Comparison of ENCODE assay signal across 9 cellular contexts in genomic region chr5:147234098-147234824, GRCh38. TPM values are rescaled to one million over a fixed set of nuclear protein-coding genes. Genes with fewer than 3 reads are reported as not detected.
DNase-seq lines count a peak whose midpoint lies in the region; ATAC-seq and TF ChIP-seq lines count a peak whose summit lies in the region.
"Had no signal": no experiment of that assay in that cellular context is flagged by ENCODE, and none has a peak within 500 bp of the region (broad histone marks: within the 10 kb centered on the region; RNA-seq: fewer than 3 reads in every experiment).

No MANE protein-coding gene starts in this region.

- H3K27ac ChIP-seq in SJSA1 (no peak overlapping the region), foreskin keratinocyte (no peak overlapping the region), osteoblast (ENCODE audit: low read depth, low read length) (no peak overlapping the region)

- H3K9me3 ChIP-seq in SJSA1 (replicated peaks): no peaks in the 10 kb centered on the region
- no peaks in the 10 kb centered on the region for H3K9me3 ChIP-seq in osteoblast (ENCODE audit: low read depth, low read length)

- H3K4me1 ChIP-seq in SJSA1 (replicated peaks): peaks cover 6% of the 10 kb centered on the region
- H3K4me1 ChIP-seq in foreskin keratinocyte: no peaks in the 10 kb centered on the region
- peaks cover 8% of the 10 kb centered on the region for H3K4me1 ChIP-seq in osteoblast (ENCODE audit: insufficient read depth, low read length)

- DNase-seq in BJ (ENCODE audit: low read depth) (no peak), SJSA1 (ENCODE audit: low read depth in 1 of 2, low spot score in 2 of 2) (no peak), foreskin keratinocyte (no peak), osteoblast (ENCODE audit: insufficient read length, low spot score, missing footprints) (no peak), cerebellar nuclear complex (lab: John Stamatoyannopoulos, UW) (no peak), AG20443 (ENCODE audit: low spot score) (no peak)
- no peak for DNase-seq in stimulated activated CD4-positive, alpha-beta T cell treated with anti-CD3 and anti-CD28 coated beads, Interleukin-4, amount 100 ng/mL, for 4 hours

- peak overlapping the region; percentile 89 for H2AFZ ChIP-seq in osteoblast (ENCODE audit: low read length)

- H3K4me3 ChIP-seq in BJ (ENCODE audit: low read depth, low read length) (peak overlapping the region; percentile 39), SJSA1 (peak overlapping the region; percentile 36), osteoblast (ENCODE audit: insufficient read depth, low read length) (peak overlapping the region; percentile 71)

- ATAC-seq in foreskin keratinocyte (peak; percentile 34), HG02870 (IDR thresholded peaks at IDR 0.05; ENCODE audit: unreplicated experiment) (no peak)

- no peaks in the 10 kb centered on the region for H3K36me3 ChIP-seq in BJ (ENCODE audit: control insufficient read depth, insufficient read depth, low read length)
- no peaks in the 10 kb centered on the region for H3K36me3 ChIP-seq in SJSA1
- H3K36me3 ChIP-seq in osteoblast (ENCODE audit: insufficient read depth, low read length): no peaks in the 10 kb centered on the region

- CTCF ChIA-PET in BJ (lab: Yijun Ruan, JAX): interaction anchor here (0.9 kb wide), 1 partner anchor 136 kb away, joined by 3 read pairs; no protein-coding TSS in a partner anchor

- H3K27me3 ChIP-seq in BJ (ENCODE audit: control insufficient read depth, insufficient read depth, low read length) (peaks cover 15% of the 10 kb centered on the region), SJSA1 (replicated peaks) (peaks cover 46% of the 10 kb centered on the region), foreskin keratinocyte (peaks cover 24% of the 10 kb centered on the region), osteoblast (ENCODE audit: insufficient read depth, low read length) (peaks cover 31% of the 10 kb centered on the region)

- no peak for TF ChIP-seq CTCF in BJ (IDR thresholded peaks at IDR 0.05; ENCODE audit: insufficient read depth, low read depth, low read length)
- no peak for TF ChIP-seq CTCF in foreskin keratinocyte (conservative IDR thresholded peaks at IDR 0.05)
- no peak for TF ChIP-seq CTCF in osteoblast (IDR thresholded peaks at IDR 0.05; ENCODE audit: extremely low read depth, low read depth, low read length)

- peak overlapping the region; percentile 88 for H3K4me2 ChIP-seq in osteoblast (ENCODE audit: insufficient read depth, low read length)

- POLR2A ChIA-PET in BJ (lab: Charles Lee): no interaction called here

- no peaks in the 10 kb centered on the region for H3K79me2 ChIP-seq in osteoblast (ENCODE audit: insufficient read depth, low read length)

- no peaks in the 10 kb centered on the region for H4K20me1 ChIP-seq in osteoblast (ENCODE audit: insufficient read depth, low read length)

RNA-seq across cellular contexts. Expression of gene STK32A, which starts 0.6 kb away (rescaled TPM):
- polyA plus RNA-seq in BJ (2011; rRNA removed) (1.1 and 1.2 TPM in 2 replicates), foreskin keratinocyte (0.07 TPM in 1 of 2 replicates, not detected in the other)
- polyA minus RNA-seq in BJ (2011; rRNA and poly(A)+ RNA removed): 0.66 and 1.2 TPM in 2 replicates
- 0.05 TPM in 1 of 2 replicates, not detected in the other for total RNA-seq in SJSA1 (2014; rRNA removed; shearing (Covaris generic))
- total RNA-seq in foreskin keratinocyte (under 0.01 TPM in 1 of 2 replicates, not detected in the other), osteoblast (1.2 and 1.8 TPM in 2 replicates)
- total RNA-seq: activated T-helper 2 cell treated with anti-CD3 and anti-CD28 coated beads, Interferon-gamma antibody, Interleukin-2, Interleukin-4, amounts not matched to agents 10 μg/mL and 5 μg/mL and 100 μg/mL, durations not matched to agents 14 hours and 24 hours and 36 hours had no signal
